11 cellular contexts compared by ENCODE assay signal in genomic region chr14:95524706-95525512, GRCh38. TPM values are rescaled to one million over a fixed set of nuclear protein-coding genes. Genes with fewer than 3 reads are reported as not detected.
DNase-seq lines count a peak whose midpoint lies in the region; TF ChIP-seq lines count a peak whose summit lies in the region.
"Had no signal": no experiment of that assay in that cellular context is flagged by ENCODE, and none has a peak within 500 bp of the region (broad histone marks: within the 10 kb centered on the region; RNA-seq: fewer than 3 reads in every experiment).

No MANE protein-coding gene starts in this region.

- H3K9me3 ChIP-seq in transverse colon, result no peaks in the 10 kb centered on the region
- H3K9me3 ChIP-seq: ovary had no signal

- H3K27ac Mint-ChIP-seq in activated naive CD4-positive, alpha-beta T cell treated with anti-CD3 and anti-CD28 coated beads, Interleukin-2, amount 50 U/mL, for 24 hours, result peak overlapping the region; percentile 98

- no peaks in the 10 kb centered on the region for H3K27me3 ChIP-seq in transverse colon
- H3K27me3 ChIP-seq: ovary had no signal

- peaks cover 76% of the 10 kb centered on the region for H3K4me1 Mint-ChIP-seq in activated naive CD4-positive, alpha-beta T cell treated with anti-CD3 and anti-CD28 coated beads, Interleukin-2, amount 50 U/mL, for 24 hours

- H3K27ac ChIP-seq in transverse colon, result peak overlapping the region; percentile 44 to 56 (median 52)

- H3K4me3 ChIP-seq in transverse colon, result no peak overlapping the region
- H3K4me3 ChIP-seq: ovary had no signal

- no peak for DNase-seq in activated naive CD4-positive, alpha-beta T cell treated with anti-CD3 and anti-CD28 coated beads, Interleukin-2, amount 50 U/mL, for 16 hours
- peak; percentile 95 for DNase-seq in SW480 (ENCODE audit: low spot score)
- peak; percentile 50 for DNase-seq in fibroblast of peridontal ligament (ENCODE audit: extremely low read depth)
- no peak for DNase-seq in transverse colon
- DNase-seq in AG08396 (ENCODE audit: low spot score), result no peak
- DNase-seq in KBM-7, result no peak
- DNase-seq in HK-2 (ENCODE audit: unreplicated experiment), result no peak
- DNase-seq: activated CD4-positive, alpha-beta T cell treated with anti-CD3 and anti-CD28 coated beads, Interleukin-2, amount 50 U/mL, for 4 hours; ovary had no signal

- H3K9me3 Mint-ChIP-seq in activated naive CD4-positive, alpha-beta T cell treated with anti-CD3 and anti-CD28 coated beads, Interleukin-2, amount 50 U/mL, for 24 hours, result no peaks in the 10 kb centered on the region
- H3K9me3 Mint-ChIP-seq: IgD-negative memory B cell had no signal

- TF ChIP-seq EP300 in transverse colon (IDR thresholded peaks at IDR 0.05; ENCODE audit: low read depth), result no peak

- H3K4me1 ChIP-seq in transverse colon, result peaks cover 13 to 46% (median 22%) of the 10 kb centered on the region in 4 donors

- TF ChIP-seq CTCF in transverse colon (IDR thresholded peaks at IDR 0.05), result no peak

- H3K4me3 Mint-ChIP-seq in activated naive CD4-positive, alpha-beta T cell treated with anti-CD3 and anti-CD28 coated beads, Interleukin-2, amount 50 U/mL, for 24 hours, result peak overlapping the region; percentile 82

- WGBS in transverse colon (ENCODE audit: low coverage in 1 of 2), 2 donors, result 86 to 100% methylated on average over 2 to 6 of the region's 6 CpGs

- no peaks in the 10 kb centered on the region for H3K36me3 ChIP-seq in transverse colon
- H3K36me3 ChIP-seq: ovary had no signal

- intact Hi-C loops in transverse colon (cut with DNase I; ENCODE audit: low total_unique reads), result loop anchor here (5.0 kb wide), 1 partner anchor 83 kb away; no protein-coding TSS in a partner anchor

- in situ Hi-C loops in transverse colon (cut with MboI; ENCODE audit: low pct_ligation_motif_present in 1 of 4, low pct_unique_long_range_greater_than_20kb in 1 of 4, low sequenced_read_pairs in 3 of 4) (loop anchor here in 3 of 4 donors (5.0 to 25.0 kb wide), 3 partner anchors 80 to 388 kb away; no protein-coding TSS in a partner anchor), KBM-7 (cut with MboI; ENCODE audit: low pct_unique_long_range_greater_than_20kb, low sequenced_read_pairs) (no loop called here)

- no peaks in the 10 kb centered on the region for H3K36me3 Mint-ChIP-seq in activated naive CD4-positive, alpha-beta T cell treated with anti-CD3 and anti-CD28 coated beads, Interleukin-2, amount 50 U/mL, for 24 hours
- H3K36me3 Mint-ChIP-seq: IgD-negative memory B cell had no signal

- H3K27me3 Mint-ChIP-seq in activated naive CD4-positive, alpha-beta T cell treated with anti-CD3 and anti-CD28 coated beads, Interleukin-2, amount 50 U/mL, for 24 hours, result no peaks in the 10 kb centered on the region
- H3K27me3 Mint-ChIP-seq: IgD-negative memory B cell had no signal

- TF ChIP-seq POLR2A in transverse colon (IDR thresholded peaks at IDR 0.05), result no peak

RNA-seq across cellular contexts. Expression of gene SYNE3, which starts 8.5 kb away (rescaled TPM):
- 10 to 100 TPM in 3 of 4 donors, 1 to 10 TPM in 1; 9.8 to 46.8 (median 13.9) TPM for total RNA-seq in transverse colon

RNA-seq across cellular contexts. Expression of gene GLRX5, which starts 9.9 kb away (rescaled TPM):
- total RNA-seq in transverse colon, result 100 to 1,000 TPM in 1 of 4 donors, 10 to 100 TPM in 3; 11.6 to 177 (median 38.2) TPM

Comparison
In these comparisons a context has a peak if more than half of its experiments do, and no peak if none do; other contexts are left out.
1. DNase-seq: peak in SW480 (single experiment) and fibroblast of peridontal ligament (single experiment); none in activated naive CD4-positive, alpha-beta T cell treated with anti-CD3 and anti-CD28 coated beads, Interleukin-2, amount 50 U/mL, for 16 hours (single experiment), transverse colon (single experiment), AG08396 (single experiment), KBM-7 (single experiment) and HK-2 (single experiment).